In the genomic region with DNA sequence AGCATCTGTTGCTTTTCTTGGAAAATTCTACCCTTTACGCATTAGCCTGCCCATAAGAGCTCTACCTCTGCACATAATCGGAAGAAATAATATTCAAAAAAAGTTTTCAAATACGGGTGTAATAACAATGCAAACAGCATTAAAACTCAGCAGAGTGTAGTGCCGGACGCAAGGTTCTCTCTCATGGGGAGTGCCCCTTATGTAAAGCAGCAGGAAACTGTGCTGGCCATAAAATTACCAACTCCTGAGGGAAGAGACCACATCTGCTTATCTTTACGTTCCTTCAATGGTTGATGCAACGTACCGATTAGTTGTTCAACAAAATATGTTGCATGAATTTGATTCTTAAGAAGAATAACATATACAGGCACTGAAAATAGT, we compare ENCODE assay signal across 8 cellular contexts.
A peak's percentile ranks its signal among the peaks of the same experiment; 100 is the strongest.
DNase-seq lines count a peak whose midpoint lies in the region; ATAC-seq and TF ChIP-seq lines count a peak whose summit lies in the region.

No MANE protein-coding gene starts in this region.

- H3K4me1 ChIP-seq in mucosa of rectum (ENCODE audit: control insufficient read depth in 2 of 2, insufficient read depth in 2 of 2, low read length in 2 of 2) (peaks cover 13 to 26% of the 10 kb centered on the region in 2 donors), mammary epithelial cell (ENCODE audit: insufficient read depth, low read length) (no peaks in the 10 kb centered on the region)

- H3K4me2 ChIP-seq in mammary epithelial cell (ENCODE audit: insufficient read depth, low read depth, low read length) = no peak overlapping the region

- intact Hi-C loops in mammary epithelial cell (cut with micrococcal nuclease) = loop anchor here (10.0 kb wide), 1 partner anchor 634 kb away; no protein-coding TSS in a partner anchor

- DNase-seq in DMS53 treated with DMSO at 0.1 percent for 48 hours (lab: John Stamatoyannopoulos, UW; ENCODE audit: unreplicated experiment) (no peak), NCI-H1694 (lab: John Stamatoyannopoulos, UW) (no peak), mammary epithelial cell (no peak)
- no peak for DNase-seq in effector CD4-positive, alpha-beta T cell

- 97% methylated on average over 8 of the region's 8 CpGs for WGBS in mammary epithelial cell (ENCODE audit: low coverage, missing lambda C conversion rate)

- H2AFZ ChIP-seq in mammary epithelial cell (ENCODE audit: low read depth, low read length) = no peak overlapping the region

- H3K27ac ChIP-seq in mucosa of rectum (ENCODE audit: low read depth in 2 of 2, low read length in 2 of 2) (peak overlapping the region; percentile 17 to 64), mammary epithelial cell (ENCODE audit: insufficient read depth, low read depth, low read length) (no peak overlapping the region)

- H3K27me3 ChIP-seq in mucosa of rectum (ENCODE audit: control insufficient read depth in 2 of 2, insufficient read depth in 2 of 2, low read length in 2 of 2) = no peaks in the 10 kb centered on the region
- H3K27me3 ChIP-seq in mammary epithelial cell (ENCODE audit: insufficient read depth, low read length) = peaks cover 2% of the 10 kb centered on the region

- H3K9ac ChIP-seq in mucosa of rectum (ENCODE audit: low read depth in 1 of 2, low read length in 2 of 2) = peak overlapping the region in 1 of 2 donors; percentile 10
- no peak overlapping the region for H3K9ac ChIP-seq in mammary epithelial cell (ENCODE audit: insufficient read depth, low read length)

- no peak for TF ChIP-seq CTCF in mammary epithelial cell (conservative IDR thresholded peaks at IDR 0.05 in 1 of 2, IDR thresholded peaks at IDR 0.05 in 1 of 2; ENCODE audit: extremely low read depth in 1 of 2, insufficient read depth in 1 of 2, low read depth in 1 of 2, low read length in 2 of 2)

- H3K36me3 ChIP-seq in mucosa of rectum (ENCODE audit: control insufficient read depth in 2 of 2, insufficient read depth in 2 of 2, low read length in 2 of 2) = no peaks in the 10 kb centered on the region
- no peaks in the 10 kb centered on the region for H3K36me3 ChIP-seq in mammary epithelial cell (ENCODE audit: insufficient read depth, low read length)

- peak; percentile 73 for ATAC-seq in GM18870 (IDR thresholded peaks at IDR 0.05; ENCODE audit: unreplicated experiment)
- ATAC-seq in HG02571 (IDR thresholded peaks at IDR 0.05; ENCODE audit: unreplicated experiment) = peak; percentile 91
- peak; percentile 41 for ATAC-seq in HG03575 (IDR thresholded peaks at IDR 0.05; ENCODE audit: extremely low read depth, insufficient number of reproducible peaks, low FRiP score, unreplicated experiment)

- H3K4me3 ChIP-seq in mucosa of rectum (ENCODE audit: low read length in 2 of 2) (peak overlapping the region; percentile 22 to 46), mammary epithelial cell (replicated peaks in 1 of 3; ENCODE audit: insufficient read depth in 1 of 3, low read depth in 2 of 3, low read length in 3 of 3) (no peak overlapping the region)

- CTCF ChIA-PET in mammary epithelial cell (lab: Charles Lee; ENCODE audit: low non-redundant PET) = interaction anchor here (0.7 kb wide), 1 partner anchor 120 kb away, joined by 4 read pairs; no protein-coding TSS in a partner anchor

- peaks cover 0 to 2% of the 10 kb centered on the region in 2 donors for H3K9me3 ChIP-seq in mucosa of rectum (ENCODE audit: control insufficient read depth in 2 of 2, low read length in 2 of 2)
- peaks cover 3% of the 10 kb centered on the region for H3K9me3 ChIP-seq in mammary epithelial cell (replicated peaks; ENCODE audit: insufficient read depth, low read length)

- no peaks in the 10 kb centered on the region for H4K20me1 ChIP-seq in mammary epithelial cell (ENCODE audit: insufficient read depth, low read length)

- in situ Hi-C loops in mammary epithelial cell (cut with MboI; ENCODE audit: low sequenced_read_pairs in 2 of 2) = loop anchor here in 1 of 2 donors (10.0 kb wide), 1 partner anchor 224 kb away; no protein-coding TSS in a partner anchor

- dilution Hi-C loops in mammary epithelial cell (cut with HindIII; ENCODE audit: low sequenced_read_pairs) = loop anchor here (25.0 kb wide), 1 partner anchor 207 kb away; no protein-coding TSS in a partner anchor

- BruUV-seq in mammary epithelial cell (replicated peaks; lab: Mats Ljungman, UMichigan) = no TSS peak

- no peaks in the 10 kb centered on the region for H3K79me2 ChIP-seq in mammary epithelial cell (ENCODE audit: insufficient read depth, low read length)

Comparison
In these comparisons a context has a peak if more than half of its experiments do, and no peak if none do; other contexts are left out.
1. ATAC-seq: peak in every context shown above with its lines; median percentile 91 in HG02571; 73 in GM18870; 41 in HG03575.
2. H3K4me3 ChIP-seq: peak in mucosa of rectum (2 of 2); none in mammary epithelial cell (0 of 3).